1 cellular context compared by ENCODE assay signal in genomic region chr14:83463500-83464098, GRCh38.
TF ChIP-seq lines count a peak whose summit lies in the region.

No MANE protein-coding gene starts in this region.

TF ChIP-seq in WTC11, 78 proteins besides CTCF, POLR2A, EP300 and RAD21 (continued from another document):
- TF ChIP-seq PREB (CRISPR knock-in tag; IDR thresholded peaks at IDR 0.05; ENCODE audit: borderline replicate concordance), result no peak
- TF ChIP-seq MYBL2 (CRISPR knock-in tag; IDR thresholded peaks at IDR 0.05), result no peak
